Comparison of ENCODE assay signal across 9 cellular contexts in genomic region chr2:113235347-113236226, GRCh38. TPM values are rescaled to one million over a fixed set of nuclear protein-coding genes. Genes with fewer than 3 reads are reported as not detected.
DNase-seq lines count a peak whose midpoint lies in the region; ATAC-seq, FAIRE-seq and TF ChIP-seq lines count a peak whose summit lies in the region.
"Not testable (repeated sequence)": the region's sequence is repeated elsewhere in the genome, so short reads cannot be mapped to it uniquely, and the experiment has no call there.
"Had no signal": no experiment of that assay in that cellular context is flagged by ENCODE, and none has a peak within 500 bp of the region (broad histone marks: within the 10 kb centered on the region; RNA-seq: fewer than 3 reads in every experiment).

No MANE protein-coding gene starts in this region.

- H3K9me3 ChIP-seq in K562 (replicated peaks; ENCODE audit: control insufficient read depth, insufficient read depth, low read depth, low read length); iPS-18c (ENCODE audit: control insufficient read depth, insufficient read depth, low read length); tibial nerve: not testable (repeated sequence)

- peak overlapping the region; percentile 89 for H3K4me2 ChIP-seq in K562 (ENCODE audit: insufficient read depth, low read length)

- peak overlapping the region; percentile 80 for H3K27ac ChIP-seq in K562 (ENCODE audit: extremely low read depth, low read depth, low read length)
- H3K27ac ChIP-seq in skin epidermis = peak overlapping the region in 18 of 21 experiments; percentile 3 to 96 (median 84)
- H3K27ac ChIP-seq in tibial nerve = peak overlapping the region; percentile 33 to 81 (median 72)

- intact Hi-C loops in K562 (cut with micrococcal nuclease) = not testable (repeated sequence)

- in situ Hi-C loops in K562 (cut with MboI) = not testable (repeated sequence)

- not testable (repeated sequence) for H4K20me1 ChIP-seq in K562 (replicated peaks; ENCODE audit: control insufficient read depth, insufficient read depth, low read length)

- BruUV-seq in K562 (replicated peaks; lab: Mats Ljungman, UMichigan) = TSS peak; percentile 84

- TF ChIP-seq CTCF in K562 (IDR thresholded peaks at IDR 0.05 in 2 of 3, conservative IDR thresholded peaks at IDR 0.05 in 1 of 3; ENCODE audit: insufficient read depth in 2 of 3, low read depth in 1 of 3, low read length in 3 of 3); tibial nerve (IDR thresholded peaks at IDR 0.05): not testable (repeated sequence)

- peak overlapping the region; percentile 78 for H3K4me3 ChIP-seq in K562
- H3K4me3 ChIP-seq in iPS-18c (ENCODE audit: insufficient read depth, low read depth, low read length) = peak overlapping the region; percentile 57
- H3K4me3 ChIP-seq in skin epidermis = peak overlapping the region in 6 of 7 experiments; percentile 17 to 52 (median 32)
- H3K4me3 ChIP-seq in tibial nerve = peak overlapping the region in 3 of 4 donors; percentile 22 to 59 (median 58)

- H3K9ac ChIP-seq in K562 (ENCODE audit: insufficient read depth in 1 of 2, low read depth in 2 of 2, low read length in 2 of 2) = peak overlapping the region; percentile 78 to 97

- peaks cover 35% of the 10 kb centered on the region for H3K36me3 ChIP-seq in K562 (ENCODE audit: control insufficient read depth, insufficient read depth, low read length)
- not testable (repeated sequence) for H3K36me3 ChIP-seq in tibial nerve

- peak overlapping the region; percentile 88 for H2AFZ ChIP-seq in K562 (ENCODE audit: low read depth, low read length)

- FAIRE-seq in GM12892 (lab: Jason Lieb, UNC) = not testable (repeated sequence)
- peak; percentile 96 for FAIRE-seq in K562 (lab: Jason Lieb, UNC)

- H3K27me3 ChIP-seq in K562 (ENCODE audit: control insufficient read depth in 2 of 2, insufficient read depth in 2 of 2, low read length in 2 of 2); tibial nerve: not testable (repeated sequence)

- TF ChIP-seq RAD21 in K562 (CRISPR knock-in tag; conservative IDR thresholded peaks at IDR 0.05 in 1 of 2, IDR thresholded peaks at IDR 0.05 in 1 of 2) = not testable (repeated sequence)

- peaks cover 34 to 48% of the 10 kb centered on the region in 2 experiments for H3K4me1 ChIP-seq in K562 (replicated peaks in 1 of 2; ENCODE audit: control insufficient read depth in 2 of 2, insufficient read depth in 2 of 2, low read length in 2 of 2)
- H3K4me1 ChIP-seq in tibial nerve = peaks cover 0 to 29% (median 8%) of the 10 kb centered on the region in 4 donors

- ATAC-seq in HG03066 (IDR thresholded peaks at IDR 0.05; ENCODE audit: low read depth, unreplicated experiment) = peak; percentile 92
- peak; percentile 96 for ATAC-seq in K562

- TF ChIP-seq POLR2A in GM12892 (IDR thresholded peaks at IDR 0.05; ENCODE audit: low read depth, low read length) (peak; percentile 70), K562 (conservative IDR thresholded peaks at IDR 0.05) (peak; percentile 94), tibial nerve (IDR thresholded peaks at IDR 0.05) (peak in 1 of 2 donors; percentile 53)

- H3K79me2 ChIP-seq in K562 (ENCODE audit: control insufficient read depth, insufficient read depth, low read length) = peaks cover 26% of the 10 kb centered on the region

- not testable (repeated sequence) for H3K9me1 ChIP-seq in K562 (ENCODE audit: control insufficient read depth, insufficient read depth, low read length)

- WGBS in K562 (ENCODE audit: insufficient coverage, low coverage, missing lambda C conversion rate) = 8% methylated on average over 26 of the region's 74 CpGs
- 61 to 77% methylated on average over 32 to 42 of the region's 74 CpGs for WGBS in tibial nerve, 2 donors

- DNase-seq in GM12892 (ENCODE audit: insufficient read length) (peak; percentile 60), NCI-H748 (lab: John Stamatoyannopoulos, UW; ENCODE audit: unreplicated experiment) (peak; percentile 80), K562 (ENCODE audit: extremely low read depth in 1 of 4, low spot score in 3 of 4) (peak; percentile 94), tibial nerve (ENCODE audit: low spot score in 2 of 2) (peak; percentile 46 to 47)
- peak; percentile 41 for DNase-seq in activated CD4-positive, alpha-beta T cell treated with anti-CD3 and anti-CD28 coated beads, Interleukin-2, amount 50 U/mL, for 4 hours

- not testable (repeated sequence) for TF ChIP-seq EP300 in K562 (IDR thresholded peaks at IDR 0.05; ENCODE audit: low read length)
- TF ChIP-seq EP300 in tibial nerve (IDR thresholded peaks at IDR 0.05) = peak in 1 of 2 donors; percentile 54

- POLR2A ChIA-PET in K562 (lab: Yijun Ruan, JAX) = interaction anchor here (0.6 to 1.7 kb wide), 12 partner anchors 13 to 65 kb away, joined by 3 to 7 read pairs (median 4); no protein-coding TSS in a partner anchor

- CTCF ChIA-PET in K562 (lab: Yijun Ruan, JAX; ENCODE audit: low intra/inter-chr PET ratio) = not testable (repeated sequence)

TF ChIP-seq in K562, 482 proteins besides CTCF, POLR2A, EP300 and RAD21 (continues in another document):
- TF ChIP-seq ZFX (CRISPR knock-in tag; IDR thresholded peaks at IDR 0.05) (peak; percentile 87), HDAC2 (IDR thresholded peaks at IDR 0.05) (peak; percentile 57; the same call in 1 of the 2 replicates), HBP1 (CRISPR knock-in tag; IDR thresholded peaks at IDR 0.05) (0 out of 2 replicates have a peak, but pooled peaks have one; percentile 60), JUND (IDR thresholded peaks at IDR 0.05; ENCODE audit: borderline replicate concordance, low read depth, low read length) (0 out of 2 replicates have a peak, but pooled peaks have one; percentile 4), ATF6 (CRISPR knock-in tag; IDR thresholded peaks at IDR 0.05) (peak; percentile 56; the same call in 1 of the 2 replicates), HDGF (IDR thresholded peaks at IDR 0.05) (peak; percentile 85; the same call in 1 of the 2 replicates)
- TF ChIP-seq JUND (tag; IDR thresholded peaks at IDR 0.05; ENCODE audit: borderline replicate concordance, low read depth, low read length) = not testable (repeated sequence)

RNA-seq across cellular contexts. Expression of gene PAX8, which starts 43.1 kb away (rescaled TPM):
- polyA plus RNA-seq in GM12892 (2012; ENCODE audit: missing spikeins) = 1.8 TPM
- total RNA-seq in K562 (2011; cell fraction: chromatin; rRNA removed; ENCODE audit: low replicate concordance) = 0.79 and 1.4 TPM in 2 replicates
- 0.66 and 0.83 TPM in 2 replicates for total RNA-seq in K562 (2011; cell fraction: nucleolus; rRNA removed)
- 0.51 and 2.8 TPM in 2 replicates for total RNA-seq in K562 (2011; cell fraction: nucleoplasm; rRNA removed)
- total RNA-seq in K562 (2014; rRNA removed) (1.1 and 1.7 TPM in 2 replicates), K562 (2014; rRNA removed; fragmentation: Illumina TruSeq; extraction: Trizol) (0.38 and 0.40 TPM in 2 replicates), K562 (2015; rRNA removed; fragmentation: Illumina TruSeq; extraction: Trizol) (0.51 and 0.60 TPM in 2 replicates), K562 (2021) (1.3 and 2.1 TPM in 2 replicates), tibial nerve (10 to 100 TPM in 1 of 4 donors, 1 to 10 TPM in 3; 2.2 to 11.4 (median 5.2) TPM)
- polyA plus RNA-seq in K562 (2011; rRNA removed) (0.47 and 0.83 TPM in 2 replicates), K562 (2014; fragmentation: Illumina TruSeq; extraction: Trizol) (1.1 and 1.6 TPM in 2 replicates), K562 (2014; fragmentation: Nextera tagmentation; extraction: Ambion mirVana) (under 1 TPM; 0.13 to 0.34 TPM), K562 (2014; rRNA removed) (0.78 and 1.3 TPM in 2 replicates)
- polyA plus RNA-seq in K562 (2011; cell fraction: cytosol; rRNA removed) = 1.0 TPM in 2 replicates
- 0.58 and 1.2 TPM in 2 replicates for polyA plus RNA-seq in K562 (2011; cell fraction: nucleus; rRNA removed)
- 10.1 and 10.3 TPM in 2 replicates for polyA plus RNA-seq in K562 (2012)
- 0.46 and 0.81 TPM in 2 replicates for polyA minus RNA-seq in K562 (2011; rRNA and poly(A)+ RNA removed)
- 0.95 and 1.2 TPM in 2 replicates for polyA minus RNA-seq in K562 (2011; cell fraction: cytosol; rRNA and poly(A)+ RNA removed)
- polyA minus RNA-seq in K562 (2011; cell fraction: nucleus; rRNA and poly(A)+ RNA removed) = 0.67 and 0.89 TPM in 2 replicates
- total RNA-seq: cerebellum had no signal

Comparison
In these comparisons a context has a peak if more than half of its experiments do, and no peak if none do; other contexts are left out.
1. Peak in every context shown above with its lines: DNase-seq, ATAC-seq, H3K4me3 ChIP-seq and H3K27ac ChIP-seq.
2. DNase-seq: peak in every context shown above with its lines; median percentile 94 in K562; 80 in NCI-H748; 60 in GM12892; 46 in tibial nerve; 41 in activated CD4-positive, alpha-beta T cell treated with anti-CD3 and anti-CD28 coated beads, Interleukin-2, amount 50 U/mL, for 4 hours.